ENCODE assay signal across 23 cellular contexts in genomic region chr1:199291022-199291740, GRCh38.
"Had no signal": no experiment of that assay in that cellular context is flagged by ENCODE, and none has a peak within 500 bp of the region (broad histone marks: within the 10 kb centered on the region; RNA-seq: fewer than 3 reads in every experiment).

No MANE protein-coding gene starts in this region.

- H3K4me3 Mint-ChIP-seq: natural killer cell; stimulated activated effector memory CD8-positive, alpha-beta T cell treated with anti-CD3 and anti-CD28 coated beads, Interleukin-12 subunit alpha, Interleukin-12 subunit beta, amount 100 ng/mL, for 72 hours had no signal

- H2AFZ ChIP-seq: parathyroid adenoma had no signal

- H3K36me3 Mint-ChIP-seq: natural killer cell; stimulated activated effector memory CD8-positive, alpha-beta T cell treated with anti-CD3 and anti-CD28 coated beads, Interleukin-12 subunit alpha, Interleukin-12 subunit beta, amount 100 ng/mL, for 72 hours had no signal

- ATAC-seq: heart right ventricle; left cardiac atrium; left lung; natural killer cell; right lobe of liver; stimulated activated effector memory CD8-positive, alpha-beta T cell treated with anti-CD3 and anti-CD28 coated beads, Interleukin-12 subunit alpha, Interleukin-12 subunit beta, amount 100 ng/mL, for 72 hours had no signal

- H3K4me3 ChIP-seq: esophagus muscularis mucosa, heart right ventricle, left lung, right lobe of liver, stomach, thyroid gland, vagina had no signal

- H3K4me1 ChIP-seq: esophagus muscularis mucosa, heart right ventricle, left lung, parathyroid adenoma, right lobe of liver, stomach, thyroid gland, vagina had no signal

- DNase-seq: cortex of kidney; effector CD4-positive, alpha-beta T cell; foreskin melanocyte; glutamatergic neuron; heart right ventricle; hippocampal formation; left cardiac atrium; left lung; natural killer cell; right lobe of liver; stimulated activated CD4-positive, alpha-beta T cell treated with anti-CD3 and anti-CD28 coated beads, Interleukin-2, amount 100 ng/mL, for 24 hours; stimulated activated CD4-positive, alpha-beta T cell treated with anti-CD3 and anti-CD28 coated beads, Interleukin-4, amount 100 ng/mL, for 24 hours; stimulated activated naive CD4-positive, alpha-beta T cell treated with Interleukin-2 at 50 U/mL for 16 hours; stomach; thyroid gland; trophoblast cell had no signal

- H3K27me3 ChIP-seq: esophagus muscularis mucosa, heart right ventricle, left lung, neutrophil, right lobe of liver, stomach, thyroid gland, vagina had no signal

- H3K9me3 Mint-ChIP-seq: natural killer cell; stimulated activated effector memory CD8-positive, alpha-beta T cell treated with anti-CD3 and anti-CD28 coated beads, Interleukin-12 subunit alpha, Interleukin-12 subunit beta, amount 100 ng/mL, for 72 hours had no signal

- H3K27ac Mint-ChIP-seq: natural killer cell; progenitor cell of endocrine pancreas; stimulated activated effector memory CD8-positive, alpha-beta T cell treated with anti-CD3 and anti-CD28 coated beads, Interleukin-12 subunit alpha, Interleukin-12 subunit beta, amount 100 ng/mL, for 72 hours had no signal

- FAIRE-seq: islet of Langerhans had no signal

- H3K9ac ChIP-seq: parathyroid adenoma had no signal

- H3K36me3 ChIP-seq: esophagus muscularis mucosa, heart right ventricle, left lung, neutrophil, right lobe of liver, stomach, thyroid gland, vagina had no signal

- H3K4me1 Mint-ChIP-seq: natural killer cell; stimulated activated effector memory CD8-positive, alpha-beta T cell treated with anti-CD3 and anti-CD28 coated beads, Interleukin-12 subunit alpha, Interleukin-12 subunit beta, amount 100 ng/mL, for 72 hours had no signal

- H3K27ac ChIP-seq: esophagus muscularis mucosa, heart right ventricle, left lung, neutrophil, parathyroid adenoma, right lobe of liver, stomach, thyroid gland, vagina had no signal

- H3K9me3 ChIP-seq: esophagus muscularis mucosa, heart right ventricle, left lung, neutrophil, right lobe of liver, stomach, thyroid gland, vagina had no signal

- H3K27me3 Mint-ChIP-seq: progenitor cell of endocrine pancreas had no signal

- H3K79me2 ChIP-seq: parathyroid adenoma had no signal
